In the genomic region with DNA sequence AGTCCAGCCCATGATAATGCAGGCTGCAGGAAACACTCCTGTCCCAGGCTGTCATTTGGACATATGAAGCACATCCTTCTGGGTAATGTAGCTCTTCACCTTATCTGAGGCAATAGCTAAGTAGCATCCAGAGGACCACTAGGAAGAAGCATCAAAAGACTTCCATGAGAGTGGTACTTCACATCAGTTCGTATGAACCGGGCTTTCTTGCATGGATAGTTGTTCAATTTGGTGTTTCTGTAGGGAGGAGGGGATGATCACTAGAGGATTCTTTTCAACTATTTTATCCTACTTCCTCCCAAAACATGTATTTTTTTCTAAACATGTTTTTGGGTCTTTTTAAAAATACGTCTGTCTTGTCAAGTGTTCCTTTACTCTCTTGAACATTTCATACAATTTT, we compare ENCODE assay signal across 11 cellular contexts.
"Had no signal": no experiment of that assay in that cellular context is flagged by ENCODE, and none has a peak within 500 bp of the region (broad histone marks: within the 10 kb centered on the region; RNA-seq: fewer than 3 reads in every experiment).

No MANE protein-coding gene starts in this region.

- ATAC-seq: activated naive CD4-positive, alpha-beta T cell treated with anti-CD3 and anti-CD28 coated beads, Interleukin-2, amount 50 U/mL, for 72 hours; activated naive CD8-positive, alpha-beta T cell treated with anti-CD3 and anti-CD28 coated beads, Interleukin-2, amount 50 U/mL, for 24 hours; activated T-cell treated with anti-CD3 and anti-CD28 coated beads, Interleukin-2, amount 50 U/mL, for 4 hours; activated T-cell treated with anti-CD3 and anti-CD28 coated beads, Interleukin-2, amount 50 U/mL, for 72 hours; activated T-helper 17 cell treated with anti-CD3 and anti-CD28 coated beads, Interleukin-2, amount 50 U/mL, for 72 hours; body of pancreas had no signal

- H3K4me3 ChIP-seq: adrenal gland, ascending aorta, body of pancreas, breast epithelium, cardiac muscle cell had no signal

- H3K4me1 ChIP-seq: adrenal gland, ascending aorta, breast epithelium had no signal

- H3K27ac ChIP-seq: adrenal gland, ascending aorta, body of pancreas, brain microvascular endothelial cell, breast epithelium, cardiac muscle cell had no signal

- H3K36me3 ChIP-seq: adrenal gland, ascending aorta, brain microvascular endothelial cell, breast epithelium, cardiac muscle cell had no signal
